In the genomic region with DNA sequence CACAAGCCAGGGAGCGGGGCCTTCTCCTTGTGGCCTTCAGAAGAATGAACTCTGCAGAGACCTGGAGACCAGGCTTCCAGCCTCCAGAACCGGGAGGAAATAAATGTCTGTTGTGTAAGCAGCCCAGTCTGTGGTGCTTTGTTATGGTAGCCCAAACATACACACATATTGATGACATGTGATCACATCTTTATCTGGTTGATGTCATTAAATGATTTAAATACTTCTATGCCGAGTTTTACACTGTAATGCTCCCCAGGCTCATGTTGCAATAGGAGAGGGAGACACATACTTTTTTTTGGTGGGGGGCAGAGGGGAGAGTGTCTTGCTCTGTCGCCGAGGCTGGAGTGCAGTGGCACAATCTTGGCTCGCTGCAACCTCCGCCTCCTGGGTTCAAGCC, we compare ENCODE assay signal across 21 cellular contexts.
"Had no signal": no experiment of that assay in that cellular context is flagged by ENCODE, and none has a peak within 500 bp of the region (broad histone marks: within the 10 kb centered on the region; RNA-seq: fewer than 3 reads in every experiment).

No MANE protein-coding gene starts in this region.

- H3K9me3 ChIP-seq: body of pancreas, mucosa of descending colon, transverse colon, uterus had no signal

- ATAC-seq: activated CD8-positive, alpha-beta memory T cell treated with anti-CD3 and anti-CD28 coated beads, Interleukin-2, amount 10 ng/mL, durations not matched to agents 7 days and 5 days; activated T-helper 17 cell treated with anti-CD3 and anti-CD28 coated beads, Interleukin-2, amount 50 U/mL, for 72 hours; body of pancreas; mucosa of descending colon had no signal

- H3K36me3 ChIP-seq: left ventricle myocardium inferior, suprapubic skin, transverse colon, uterus had no signal

- H3K4me1 ChIP-seq: body of pancreas, transverse colon, uterus had no signal

- H3K27me3 ChIP-seq: body of pancreas, transverse colon, uterus had no signal

- H3K4me3 ChIP-seq: body of pancreas, coronary artery, left ventricle myocardium inferior, mucosa of descending colon, suprapubic skin, transverse colon, uterus had no signal

- H3K27ac ChIP-seq: body of pancreas, coronary artery, left ventricle myocardium inferior, suprapubic skin, transverse colon, uterus had no signal

- DNase-seq: activated CD4-positive, alpha-beta memory T cell treated with anti-CD3 and anti-CD28 coated beads, Interleukin-2, amount 10 ng/mL, durations not matched to agents 7 days and 5 days; activated CD4-positive, alpha-beta T cell treated with anti-CD3 and anti-CD28 coated beads for 48 hours; activated CD4-positive, CD25-positive, alpha-beta regulatory T cell; activated CD8-positive, alpha-beta memory T cell treated with anti-CD3 and anti-CD28 coated beads, Interleukin-2, amount 10 ng/mL, durations not matched to agents 7 days and 5 days; activated naive CD4-positive, alpha-beta T cell; activated naive CD8-positive, alpha-beta T cell treated with anti-CD3 and anti-CD28 coated beads for 36 hours; amygdala; body of pancreas; central memory CD4-positive, alpha-beta T cell; erythroblast; left ventricle myocardium inferior; mucosa of descending colon; naive B cell; retina; stimulated activated CD4-positive, alpha-beta T cell treated with anti-CD3 and anti-CD28 coated beads, Interleukin-2, amount 100 ng/mL, for 24 hours; T1000; transverse colon; uterus had no signal
